In genomic region chr11:76210920-76211851, GRCh38 we compare ENCODE assay signal across 1 cellular context.
TF ChIP-seq lines count a peak whose summit lies in the region.

No MANE protein-coding gene starts in this region.

TF ChIP-seq in HEK293, 187 proteins besides CTCF, POLR2A, EP300 and RAD21 (continued from another document):
- TF ChIP-seq ZNF280D (tag by site-specific recombination; IDR thresholded peaks at IDR 0.05) (no peak), PRDM1 (tag by site-specific recombination; IDR thresholded peaks at IDR 0.05) (no peak), PRDM6 (tag by site-specific recombination; IDR thresholded peaks at IDR 0.05) (no peak), ZNF548 (tag by site-specific recombination; IDR thresholded peaks at IDR 0.05) (no peak), ZNF544 (tag by site-specific recombination; IDR thresholded peaks at IDR 0.05) (no peak), ZBTB49 (tag by site-specific recombination; IDR thresholded peaks at IDR 0.05; ENCODE audit: low read depth) (no peak), ZBTB20 (tag by site-specific recombination; IDR thresholded peaks at IDR 0.05) (no peak), ZNF623 (tag by site-specific recombination; IDR thresholded peaks at IDR 0.05) (no peak), ZNF132 (tag by site-specific recombination; IDR thresholded peaks at IDR 0.05; ENCODE audit: borderline replicate concordance) (no peak), ZNF146 (tag by site-specific recombination; IDR thresholded peaks at IDR 0.05) (no peak), ZFP69B (tag by site-specific recombination; IDR thresholded peaks at IDR 0.05) (no peak), ELK4 (IDR thresholded peaks at IDR 0.05; ENCODE audit: borderline replicate concordance, low read depth, low read length) (no peak), ZNF76 (tag by site-specific recombination; IDR thresholded peaks at IDR 0.05; ENCODE audit: borderline replicate concordance, low read depth) (no peak), ZNF18 (tag by site-specific recombination; IDR thresholded peaks at IDR 0.05) (no peak), ZNF354C (tag by site-specific recombination; IDR thresholded peaks at IDR 0.05; ENCODE audit: borderline replicate concordance, low read depth) (no peak), ZNF155 (tag by site-specific recombination; IDR thresholded peaks at IDR 0.05) (no peak), ZFHX2 (tag by site-specific recombination; conservative IDR thresholded peaks at IDR 0.05) (0 out of 2 replicates have a peak, but pooled peaks have one; percentile 11), ZNF221 (tag by site-specific recombination; IDR thresholded peaks at IDR 0.05; ENCODE audit: borderline replicate concordance) (no peak), ZNF514 (tag by site-specific recombination; IDR thresholded peaks at IDR 0.05) (no peak), ZNF2 (tag by site-specific recombination; IDR thresholded peaks at IDR 0.05) (no peak), ZNF707 (tag by site-specific recombination; IDR thresholded peaks at IDR 0.05) (no peak), ZNF473 (tag by site-specific recombination; IDR thresholded peaks at IDR 0.05) (no peak)
